ENCODE assay signal across 9 cellular contexts in genomic region chr1:27503961-27504587, GRCh38. TPM values are rescaled to one million over a fixed set of nuclear protein-coding genes. Genes with fewer than 3 reads are reported as not detected.
DNase-seq lines count a peak whose midpoint lies in the region; TF ChIP-seq lines count a peak whose summit lies in the region.
"Had no signal": no experiment of that assay in that cellular context is flagged by ENCODE, and none has a peak within 500 bp of the region (broad histone marks: within the 10 kb centered on the region; RNA-seq: fewer than 3 reads in every experiment).

No MANE protein-coding gene starts in this region.

- TF ChIP-seq CTCF in testis (IDR thresholded peaks at IDR 0.05) (no peak), brain microvascular endothelial cell (IDR thresholded peaks at IDR 0.05; ENCODE audit: low read depth, low read length, missing control alignments) (no peak)

- peak overlapping the region; percentile 72 for H3K9ac ChIP-seq in NT2/D1 (ENCODE audit: insufficient read length, low read depth)
- H3K9ac ChIP-seq in mucosa of rectum (ENCODE audit: low read depth in 1 of 2, low read length in 2 of 2) = peak overlapping the region; percentile 3 to 40

- H3K4me3 ChIP-seq in NT2/D1 (ENCODE audit: insufficient read length, low read depth) (no peak overlapping the region), esophagus (ENCODE audit: low read depth in 1 of 2, low read length in 2 of 2) (no peak overlapping the region), mucosa of rectum (ENCODE audit: low read length in 2 of 2) (no peak overlapping the region), testis (no peak overlapping the region), brain microvascular endothelial cell (ENCODE audit: low read depth, low read length) (no peak overlapping the region)

- no peak for TF ChIP-seq POLR2A in testis (IDR thresholded peaks at IDR 0.05)

- 20 to 28% methylated on average over 12 of the region's 12 CpGs for WGBS in esophagus, 2 donors
- 31 to 34% methylated on average over 12 of the region's 12 CpGs for WGBS in testis, 2 donors

- peaks cover 16% of the 10 kb centered on the region for H3K4me1 ChIP-seq in NT2/D1 (ENCODE audit: insufficient read depth, insufficient read length)
- peaks cover 0 to 11% of the 10 kb centered on the region in 2 donors for H3K4me1 ChIP-seq in esophagus (ENCODE audit: control insufficient read depth in 2 of 2, insufficient read depth in 2 of 2, low read length in 1 of 2)
- H3K4me1 ChIP-seq in mucosa of rectum (ENCODE audit: control insufficient read depth in 2 of 2, insufficient read depth in 2 of 2, low read length in 2 of 2) = peaks cover 11 to 18% of the 10 kb centered on the region in 2 donors
- peaks cover 29% of the 10 kb centered on the region for H3K4me1 ChIP-seq in testis

- intact Hi-C loops in testis (cut with DNase I; ENCODE audit: low total_unique reads) = loop anchor here (10.0 kb wide), 1 partner anchor 89 kb away; no protein-coding TSS in a partner anchor

- H3K36me3 ChIP-seq in NT2/D1 (ENCODE audit: insufficient read depth, insufficient read length, low read length) (no peaks in the 10 kb centered on the region), esophagus (ENCODE audit: control insufficient read depth in 2 of 2, insufficient read depth in 2 of 2, low read length in 1 of 2) (no peaks in the 10 kb centered on the region), mucosa of rectum (ENCODE audit: control insufficient read depth in 2 of 2, insufficient read depth in 2 of 2, low read length in 2 of 2) (no peaks in the 10 kb centered on the region), testis (ENCODE audit: low read depth, missing control alignments) (no peaks in the 10 kb centered on the region), brain microvascular endothelial cell (replicated peaks) (no peaks in the 10 kb centered on the region)

- no peaks in the 10 kb centered on the region for H3K27me3 ChIP-seq in NT2/D1 (ENCODE audit: insufficient read depth, insufficient read length)
- no peaks in the 10 kb centered on the region for H3K27me3 ChIP-seq in esophagus (ENCODE audit: control insufficient read depth in 1 of 2, insufficient read depth in 2 of 2, low read length in 2 of 2)
- H3K27me3 ChIP-seq in mucosa of rectum (ENCODE audit: control insufficient read depth in 2 of 2, insufficient read depth in 2 of 2, low read length in 2 of 2) = no peaks in the 10 kb centered on the region
- H3K27me3 ChIP-seq in testis = no peaks in the 10 kb centered on the region
- H3K27me3 ChIP-seq in brain microvascular endothelial cell (replicated peaks) = no peaks in the 10 kb centered on the region

- no peaks in the 10 kb centered on the region for H3K9me3 ChIP-seq in NT2/D1 (ENCODE audit: insufficient read depth, low read length)
- H3K9me3 ChIP-seq in esophagus (ENCODE audit: control insufficient read depth in 2 of 2, insufficient read depth in 1 of 2, low read depth in 1 of 2, low read length in 1 of 2) = no peaks in the 10 kb centered on the region
- H3K9me3 ChIP-seq in mucosa of rectum (ENCODE audit: control insufficient read depth in 2 of 2, low read length in 2 of 2) = no peaks in the 10 kb centered on the region
- no peaks in the 10 kb centered on the region for H3K9me3 ChIP-seq in testis

- peak overlapping the region; percentile 94 to 95 for H3K27ac ChIP-seq in esophagus (ENCODE audit: low read depth in 2 of 2, low read length in 1 of 2)
- H3K27ac ChIP-seq in mucosa of rectum (ENCODE audit: low read depth in 2 of 2, low read length in 2 of 2) = peak overlapping the region; percentile 66 to 87
- H3K27ac ChIP-seq in testis = peak overlapping the region; percentile 77 to 92
- H3K27ac ChIP-seq in brain microvascular endothelial cell = no peak overlapping the region

- in situ Hi-C loops in brain microvascular endothelial cell (cut with HindIII; ENCODE audit: low pct_ligation_motif_present, low sequenced_read_pairs) = no loop called here

- DNase-seq in NT2/D1 (ENCODE audit: low read depth, low spot score) = no peak
- DNase-seq in testis = no peak
- DNase-seq in brain microvascular endothelial cell = no peak
- no peak for DNase-seq in CD1c-positive myeloid dendritic cell (ENCODE audit: extremely low spot score)
- no peak for DNase-seq in EL
- DNase-seq in NCI-H1930 (lab: John Stamatoyannopoulos, UW) = no peak
- DNase-seq: GF-D8 had no signal

RNA-seq across cellular contexts. Expression of gene WASF2, which starts 14.1 kb away (rescaled TPM):
- polyA plus RNA-seq in esophagus (10 to 100 TPM; 47.8 TPM), testis (ENCODE audit: insufficient read depth, low read depth, low replicate concordance) (128 TPM)
- 10 to 100 TPM; 57.8 to 58.0 TPM for total RNA-seq in testis
